In the genomic region with DNA sequence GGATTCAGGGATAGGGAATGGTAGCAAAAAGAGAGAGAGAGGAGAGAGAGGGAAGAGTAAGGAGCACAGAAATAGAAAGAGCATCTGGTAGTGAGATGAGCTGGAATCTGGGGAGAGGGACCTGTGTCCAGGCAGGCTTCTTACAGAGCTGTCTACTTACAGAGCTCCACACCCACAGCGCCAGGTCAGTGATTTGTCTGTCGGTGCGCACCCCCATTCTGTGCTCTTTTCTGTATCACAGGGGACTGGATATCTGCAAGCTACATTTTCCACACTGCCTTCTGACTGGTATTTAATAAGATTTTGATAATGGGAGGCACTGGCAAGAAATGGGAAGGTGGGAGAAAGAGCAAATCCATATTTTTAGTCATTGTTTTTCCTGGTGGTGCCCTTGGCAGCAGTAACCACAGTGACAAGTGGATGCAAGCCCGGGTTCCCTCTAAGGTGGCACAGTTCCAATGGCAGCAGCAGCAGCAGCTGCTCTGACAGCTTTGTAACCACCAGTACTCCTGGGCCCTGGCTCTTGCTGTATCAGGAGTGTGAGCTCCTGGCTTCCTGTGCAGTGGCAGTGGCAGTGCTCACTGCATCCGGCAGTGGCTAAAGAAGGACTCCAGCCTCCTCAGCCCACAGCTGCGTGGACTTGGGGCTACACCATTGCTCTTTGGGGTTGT, we compare ENCODE assay signal across 2 cellular contexts.
TF ChIP-seq lines count a peak whose summit lies in the region.

No MANE protein-coding gene starts in this region.

TF ChIP-seq in A549, 52 proteins besides CTCF, POLR2A, EP300 and RAD21 (continued from another document):
- TF ChIP-seq PHF8 (IDR thresholded peaks at IDR 0.05; ENCODE audit: borderline replicate concordance, low read depth) = no peak
- TF ChIP-seq, protein P1, sequence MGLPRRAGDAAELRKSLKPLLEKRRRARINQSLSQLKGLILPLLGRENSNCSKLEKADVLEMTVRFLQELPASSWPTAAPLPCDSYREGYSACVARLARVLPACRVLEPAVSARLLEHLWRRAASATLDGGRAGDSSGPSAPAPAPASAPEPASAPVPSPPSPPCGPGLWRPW (IDR thresholded peaks at IDR 0.05) = no peak
- TF ChIP-seq, protein P2, sequence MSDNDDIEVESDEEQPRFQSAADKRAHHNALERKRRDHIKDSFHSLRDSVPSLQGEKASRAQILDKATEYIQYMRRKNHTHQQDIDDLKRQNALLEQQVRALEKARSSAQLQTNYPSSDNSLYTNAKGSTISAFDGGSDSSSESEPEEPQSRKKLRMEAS (IDR thresholded peaks at IDR 0.05) = no peak
- TF ChIP-seq EHF (CRISPR knock-in tag; IDR thresholded peaks at IDR 0.05) = no peak
- TF ChIP-seq, protein P3, sequence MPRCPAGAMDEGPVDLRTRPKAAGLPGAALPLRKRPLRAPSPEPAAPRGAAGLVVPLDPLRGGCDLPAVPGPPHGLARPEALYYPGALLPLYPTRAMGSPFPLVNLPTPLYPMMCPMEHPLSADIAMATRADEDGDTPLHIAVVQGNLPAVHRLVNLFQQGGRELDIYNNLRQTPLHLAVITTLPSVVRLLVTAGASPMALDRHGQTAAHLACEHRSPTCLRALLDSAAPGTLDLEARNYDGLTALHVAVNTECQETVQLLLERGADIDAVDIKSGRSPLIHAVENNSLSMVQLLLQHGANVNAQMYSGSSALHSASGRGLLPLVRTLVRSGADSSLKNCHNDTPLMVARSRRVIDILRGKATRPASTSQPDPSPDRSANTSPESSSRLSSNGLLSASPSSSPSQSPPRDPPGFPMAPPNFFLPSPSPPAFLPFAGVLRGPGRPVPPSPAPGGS (IDR thresholded peaks at IDR 0.05) = no peak

TF ChIP-seq in WTC11, 78 proteins besides CTCF, POLR2A, EP300 and RAD21 (continued from another document):
- TF ChIP-seq, protein P4, sequence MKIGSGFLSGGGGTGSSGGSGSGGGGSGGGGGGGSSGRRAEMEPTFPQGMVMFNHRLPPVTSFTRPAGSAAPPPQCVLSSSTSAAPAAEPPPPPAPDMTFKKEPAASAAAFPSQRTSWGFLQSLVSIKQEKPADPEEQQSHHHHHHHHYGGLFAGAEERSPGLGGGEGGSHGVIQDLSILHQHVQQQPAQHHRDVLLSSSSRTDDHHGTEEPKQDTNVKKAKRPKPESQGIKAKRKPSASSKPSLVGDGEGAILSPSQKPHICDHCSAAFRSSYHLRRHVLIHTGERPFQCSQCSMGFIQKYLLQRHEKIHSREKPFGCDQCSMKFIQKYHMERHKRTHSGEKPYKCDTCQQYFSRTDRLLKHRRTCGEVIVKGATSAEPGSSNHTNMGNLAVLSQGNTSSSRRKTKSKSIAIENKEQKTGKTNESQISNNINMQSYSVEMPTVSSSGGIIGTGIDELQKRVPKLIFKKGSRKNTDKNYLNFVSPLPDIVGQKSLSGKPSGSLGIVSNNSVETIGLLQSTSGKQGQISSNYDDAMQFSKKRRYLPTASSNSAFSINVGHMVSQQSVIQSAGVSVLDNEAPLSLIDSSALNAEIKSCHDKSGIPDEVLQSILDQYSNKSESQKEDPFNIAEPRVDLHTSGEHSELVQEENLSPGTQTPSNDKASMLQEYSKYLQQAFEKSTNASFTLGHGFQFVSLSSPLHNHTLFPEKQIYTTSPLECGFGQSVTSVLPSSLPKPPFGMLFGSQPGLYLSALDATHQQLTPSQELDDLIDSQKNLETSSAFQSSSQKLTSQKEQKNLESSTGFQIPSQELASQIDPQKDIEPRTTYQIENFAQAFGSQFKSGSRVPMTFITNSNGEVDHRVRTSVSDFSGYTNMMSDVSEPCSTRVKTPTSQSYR (CRISPR knock-in tag; IDR thresholded peaks at IDR 0.05) = no peak
- TF ChIP-seq JUN (CRISPR knock-in tag; IDR thresholded peaks at IDR 0.05) = no peak
- TF ChIP-seq CBFB (CRISPR knock-in tag; IDR thresholded peaks at IDR 0.05; ENCODE audit: low read depth) = no peak
- TF ChIP-seq ETV6 (CRISPR knock-in tag; IDR thresholded peaks at IDR 0.05) = no peak
- no peak for TF ChIP-seq TEAD4 (CRISPR knock-in tag; IDR thresholded peaks at IDR 0.05)
